Comparison of ENCODE assay signal across 29 cellular contexts in genomic region chr20:15784020-15784419, GRCh38.
"Had no signal": no experiment of that assay in that cellular context is flagged by ENCODE, and none has a peak within 500 bp of the region (broad histone marks: within the 10 kb centered on the region; RNA-seq: fewer than 3 reads in every experiment).

No MANE protein-coding gene starts in this region.

- H3K4me3 ChIP-seq: left lung, lower lobe of right lung, pancreas, prostate gland, skin epidermis, suprapubic skin, thoracic aorta, tibial artery, upper lobe of right lung had no signal

- DNase-seq: hippocampal formation; kidney glomerular epithelial cell; left cardiac atrium; left lung; lower lobe of right lung; mammary epithelial cell; mesenchymal stem cell; naive thymus-derived CD8-positive, alpha-beta T cell; nucleus accumbens; pancreas; posterior cingulate gyrus; retina; right cardiac atrium; stimulated activated CD4-positive, alpha-beta T cell treated with anti-CD3 and anti-CD28 coated beads, Interleukin-12 subunit alpha, Interleukin-12 subunit beta, amount 100 ng/mL, for 4 hours; stimulated activated CD4-positive, alpha-beta T cell treated with anti-CD3 and anti-CD28 coated beads, Interleukin-15, amount 100 ng/mL, for 24 hours; stimulated activated CD4-positive, alpha-beta T cell treated with anti-CD3 and anti-CD28 coated beads, Interleukin-2, amount 100 ng/mL, for 24 hours; stimulated activated CD4-positive, alpha-beta T cell treated with anti-CD3 and anti-CD28 coated beads, Interleukin-4, amount 100 ng/mL, for 24 hours; stimulated activated naive CD4-positive, alpha-beta T cell; tibial artery; trophoblast cell; upper lobe of right lung had no signal

- H3K36me3 ChIP-seq: left lung, lower lobe of right lung, pancreas, prostate gland, suprapubic skin, thoracic aorta, tibial artery, upper lobe of right lung had no signal

- H3K27me3 ChIP-seq: left lung, pancreas, suprapubic skin, tibial artery, upper lobe of right lung had no signal

- ATAC-seq: left cardiac atrium; left lung; lower lobe of right lung; naive thymus-derived CD8-positive, alpha-beta T cell; pancreas; right cardiac atrium; sciatic nerve; stimulated activated effector memory CD8-positive, alpha-beta T cell treated with anti-CD3 and anti-CD28 coated beads, Interleukin-12 subunit alpha, Interleukin-12 subunit beta, amount 100 ng/mL, for 72 hours; upper lobe of right lung had no signal

- H3K9me3 ChIP-seq: left lung, lower lobe of right lung, pancreas, prostate gland, suprapubic skin, thoracic aorta, tibial artery, upper lobe of right lung had no signal

- H3K4me1 ChIP-seq: left lung, lower lobe of right lung, pancreas, prostate gland, suprapubic skin, upper lobe of right lung had no signal

- FAIRE-seq: keratinocyte, pancreas, urothelium cell line had no signal

- H3K27ac ChIP-seq: left lung, lower lobe of right lung, pancreas, prostate gland, skin epidermis, suprapubic skin, thoracic aorta, tibial artery, upper lobe of right lung had no signal
